8 cellular contexts compared by ENCODE assay signal in genomic region chr16:68756250-68757051, GRCh38. TPM values are rescaled to one million over a fixed set of nuclear protein-coding genes. Genes with fewer than 3 reads are reported as not detected.
DNase-seq lines count a peak whose midpoint lies in the region; ATAC-seq and TF ChIP-seq lines count a peak whose summit lies in the region.

No MANE protein-coding gene starts in this region.

- no peaks in the 10 kb centered on the region for H3K27me3 Mint-ChIP-seq in Calu3 (ENCODE audit: unreplicated experiment)

- CTCF ChIA-PET in Calu3 (lab: Charles Lee): interaction anchor here (0.9 to 2.3 kb wide), 4 partner anchors 11 to 37 kb away, joined by 3 to 18 read pairs (median 5); no protein-coding TSS in a partner anchor

- TF ChIP-seq EP300 in upper lobe of left lung (IDR thresholded peaks at IDR 0.05) (peak in 3 of 4 donors; percentile 24 to 85 (median 26)), tibial nerve (IDR thresholded peaks at IDR 0.05) (no peak)

- peak overlapping the region; percentile 54 for H3K4me3 Mint-ChIP-seq in Calu3 (ENCODE audit: low read depth, unreplicated experiment)

- no peaks in the 10 kb centered on the region for H3K27me3 ChIP-seq in upper lobe of left lung
- no peaks in the 10 kb centered on the region for H3K27me3 ChIP-seq in tibial nerve

- H3K9me3 ChIP-seq in upper lobe of left lung (no peaks in the 10 kb centered on the region), tibial nerve (no peaks in the 10 kb centered on the region)

- DNase-seq in Calu3 (peak; percentile 95), kidney tubule cell (ENCODE audit: low spot score) (peak; percentile 98), upper lobe of left lung (peak in 1 of 2 donors; percentile 93), AG20443 (ENCODE audit: low spot score) (no peak), tibial nerve (ENCODE audit: low spot score in 2 of 2) (no peak)
- peak; percentile 37 to 59 for DNase-seq in activated CD4-positive, alpha-beta T cell treated with anti-CD3 and anti-CD28 coated beads for 4 hours

- no TSS peak for BruUV-seq in Calu3 (replicated peaks; lab: Mats Ljungman, UMichigan)

- TF ChIP-seq POLR2A in upper lobe of left lung (IDR thresholded peaks at IDR 0.05): peak in 1 of 4 donors; percentile 19
- TF ChIP-seq POLR2A in tibial nerve (IDR thresholded peaks at IDR 0.05): no peak

- peaks cover 77% of the 10 kb centered on the region for H3K36me3 Mint-ChIP-seq in Calu3 (ENCODE audit: insufficient read depth, unreplicated experiment)

- 62 to 65% methylated on average over 12 to 13 of the region's 13 CpGs for WGBS in upper lobe of left lung, 2 donors
- 70 to 82% methylated on average over 13 of the region's 13 CpGs for WGBS in tibial nerve, 2 donors

- ATAC-seq in GM19468 (IDR thresholded peaks at IDR 0.05; ENCODE audit: extremely low read depth, unreplicated experiment) (peak; percentile 42), HG03521 (IDR thresholded peaks at IDR 0.05; ENCODE audit: unreplicated experiment) (peak; percentile 75), upper lobe of left lung (ENCODE audit: low FRiP score in 2 of 2) (peak; percentile 77 to 94)

- H3K4me1 ChIP-seq in upper lobe of left lung (peaks cover 0 to 14% (median 12%) of the 10 kb centered on the region in 4 donors), tibial nerve (no peaks in the 10 kb centered on the region)

- peak overlapping the region; percentile 94 for H3K27ac Mint-ChIP-seq in Calu3 (ENCODE audit: unreplicated experiment)

- peaks cover 81% of the 10 kb centered on the region for H3K4me1 Mint-ChIP-seq in Calu3 (ENCODE audit: low read depth, unreplicated experiment)

- no peak overlapping the region for H3K4me3 ChIP-seq in upper lobe of left lung
- no peak overlapping the region for H3K4me3 ChIP-seq in tibial nerve

- H3K27ac ChIP-seq in upper lobe of left lung (peak overlapping the region; percentile 56 to 83 (median 79)), tibial nerve (peak overlapping the region in 1 of 4 donors; percentile 20)

- no peak for TF ChIP-seq CTCF in Calu3 (IDR thresholded peaks at IDR 0.05; ENCODE audit: unreplicated experiment)
- TF ChIP-seq CTCF in upper lobe of left lung (IDR thresholded peaks at IDR 0.05): no peak
- no peak for TF ChIP-seq CTCF in tibial nerve (IDR thresholded peaks at IDR 0.05)

- H3K36me3 ChIP-seq in upper lobe of left lung (no peaks in the 10 kb centered on the region), tibial nerve (no peaks in the 10 kb centered on the region)

- no peaks in the 10 kb centered on the region for H3K9me3 Mint-ChIP-seq in Calu3 (ENCODE audit: low read depth, unreplicated experiment)

- intact Hi-C loops in Calu3 (cut with micrococcal nuclease; ENCODE audit: unreplicated experiment): loop anchor here (1.0 to 2.0 kb wide), 3 partner anchors 16 to 48 kb away; no protein-coding TSS in a partner anchor

RNA-seq across cellular contexts. Expression of gene CDH1, which starts 19.4 kb away (rescaled TPM):
- 328 and 421 TPM in 2 replicates for total RNA-seq in Calu3 (2022)
- total RNA-seq in upper lobe of left lung: 100 to 1,000 TPM in 5 of 6 donors, 10 to 100 TPM in 1; 99.5 to 174 (median 132) TPM
- total RNA-seq in tibial nerve: 10 to 100 TPM; 17.9 to 32.9 (median 20.2) TPM

Comparison
In these comparisons a context has a peak if more than half of its experiments do, and no peak if none do; other contexts are left out.
1. DNase-seq: peak in Calu3 (single experiment), activated CD4-positive, alpha-beta T cell treated with anti-CD3 and anti-CD28 coated beads for 4 hours (2 of 2) and kidney tubule cell (single experiment); none in AG20443 (single experiment) and tibial nerve (0 of 2).
2. Peak in every context shown above with its lines, with median percentiles within 50 percentile points of each other: ATAC-seq.